8 cellular contexts compared by ENCODE assay signal in the genomic region with DNA sequence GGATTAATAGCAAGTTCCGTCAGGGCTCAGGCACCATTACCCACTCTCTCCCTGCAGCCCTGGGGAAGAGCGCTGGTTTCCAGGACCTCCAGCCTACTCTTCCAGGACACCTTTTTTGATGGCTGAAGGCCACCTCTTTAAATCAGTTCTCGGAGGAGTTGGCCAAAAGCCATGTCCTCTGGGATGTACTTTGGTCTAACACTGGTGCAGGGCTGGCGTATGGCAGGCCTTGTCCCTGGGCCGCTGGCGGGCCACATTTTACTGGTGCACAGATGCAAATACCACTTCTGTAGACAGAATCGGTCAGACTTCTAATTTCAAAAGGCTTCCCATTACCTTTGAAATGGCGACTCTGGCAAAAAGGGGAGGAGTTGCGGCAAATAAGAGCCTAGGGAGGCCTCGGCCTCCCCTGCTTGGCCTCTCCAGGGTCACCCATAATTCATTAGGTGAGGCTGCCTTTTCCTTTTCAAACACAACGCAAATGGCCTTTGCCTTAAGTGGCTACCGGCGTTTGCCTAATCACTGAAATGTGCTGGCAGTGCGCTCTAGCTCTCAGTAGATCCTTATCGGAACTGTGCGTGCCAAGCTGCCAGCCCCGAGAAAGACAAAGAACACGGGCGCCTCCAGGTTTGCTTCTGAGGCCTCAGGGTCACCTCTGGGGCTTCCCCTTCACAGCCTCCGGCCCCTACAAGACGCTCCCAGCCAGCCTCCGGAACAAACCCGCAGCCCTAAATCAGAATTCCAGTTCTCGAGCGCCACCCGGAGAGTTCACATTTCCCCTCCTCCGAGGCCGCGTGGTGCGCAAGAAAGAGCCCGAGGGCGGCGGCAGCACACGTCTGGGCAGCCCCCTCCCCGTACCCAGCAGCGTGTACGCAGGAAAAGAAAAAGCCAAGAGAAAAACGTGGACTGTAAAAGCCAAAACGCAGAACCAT.
A peak's percentile ranks its signal among the peaks of the same experiment; 100 is the strongest.
DNase-seq lines count a peak whose midpoint lies in the region; ATAC-seq and TF ChIP-seq lines count a peak whose summit lies in the region.

No MANE protein-coding gene starts in this region.

- TF ChIP-seq POLR2A in adrenal gland (IDR thresholded peaks at IDR 0.05), result peak; percentile 29 to 48

- 14 to 22% (median 18%) methylated on average over 14 to 39 of the region's 39 CpGs for WGBS in adrenal gland, 4 donors

- H3K27me3 ChIP-seq in cardiac muscle cell (no peaks in the 10 kb centered on the region), adrenal gland (peaks cover 16% of the 10 kb centered on the region), left lung (peaks cover 0 to 35% of the 10 kb centered on the region in 2 donors)

- H3K4me3 ChIP-seq in cardiac muscle cell, result no peak overlapping the region
- H3K4me3 ChIP-seq in adrenal gland, result peak overlapping the region in 1 of 4 donors; percentile 67
- peak overlapping the region in 1 of 2 donors; percentile 49 for H3K4me3 ChIP-seq in left lung

- DNase-seq in cardiac muscle cell (ENCODE audit: low read depth in 1 of 2, low spot score in 1 of 2) (peak; percentile 39 to 59), cardiac septum (ENCODE audit: low spot score) (no peak), SK-N-DZ (ENCODE audit: low spot score) (peak; percentile 56), adrenal gland (peak; percentile 60 to 88 (median 78)), left lung (peak; percentile 65 to 81), HuH-7 (ENCODE audit: low spot score) (no peak)
- DNase-seq in stimulated activated CD8-positive, alpha-beta memory T cell treated with anti-CD3 and anti-CD28 coated beads, Interleukin-7, amount 100 ng/mL, for 48 hours (ENCODE audit: extremely low read depth in 1 of 2, low read depth in 1 of 2), result peak; percentile 52 to 74

- peaks cover 26% of the 10 kb centered on the region for H3K4me1 ChIP-seq in cardiac muscle cell (ENCODE audit: low read depth)
- H3K4me1 ChIP-seq in adrenal gland (replicated peaks in 1 of 2), result peaks cover 20 to 30% of the 10 kb centered on the region in 2 donors
- H3K4me1 ChIP-seq in left lung, result peaks cover 6 to 39% of the 10 kb centered on the region in 2 donors

- H3K36me3 ChIP-seq in cardiac muscle cell, result no peaks in the 10 kb centered on the region
- H3K36me3 ChIP-seq in adrenal gland (replicated peaks in 1 of 2), result no peaks in the 10 kb centered on the region
- no peaks in the 10 kb centered on the region for H3K36me3 ChIP-seq in left lung

- ATAC-seq in left lung, result peak; percentile 5
- no peak for ATAC-seq in HG02840 (IDR thresholded peaks at IDR 0.05; ENCODE audit: low FRiP score, unreplicated experiment)

- no peaks in the 10 kb centered on the region for H3K9me3 ChIP-seq in cardiac muscle cell (ENCODE audit: low read depth)
- no peaks in the 10 kb centered on the region for H3K9me3 ChIP-seq in adrenal gland (replicated peaks in 1 of 3)
- no peaks in the 10 kb centered on the region for H3K9me3 ChIP-seq in left lung

- intact Hi-C loops in cardiac septum (cut with DNase I), result loop anchor here (2.0 to 5.0 kb wide), 2 partner anchors 75 to 357 kb away; no protein-coding TSS in a partner anchor
- intact Hi-C loops in adrenal gland (cut with DNase I), result loop anchor here (5.0 to 10.0 kb wide), 5 partner anchors 72 to 359 kb away; no protein-coding TSS in a partner anchor
- intact Hi-C loops in left lung (cut with DNase I), result loop anchor here in 1 of 2 donors (10.0 kb wide), 1 partner anchor 159 kb away; no protein-coding TSS in a partner anchor

- TF ChIP-seq CTCF in cardiac muscle cell (IDR thresholded peaks at IDR 0.05; ENCODE audit: low read depth, low read length) (peak; percentile 4), adrenal gland (IDR thresholded peaks at IDR 0.05) (peak in 1 of 6 experiments; percentile 5), left lung (IDR thresholded peaks at IDR 0.05) (no peak)

- peak overlapping the region; percentile 85 for H3K27ac ChIP-seq in cardiac muscle cell
- peak overlapping the region; percentile 91 to 99 (median 95) for H3K27ac ChIP-seq in adrenal gland
- H3K27ac ChIP-seq in left lung, result peak overlapping the region; percentile 91 to 98

Comparison
In these comparisons a context has a peak if more than half of its experiments do, and no peak if none do; other contexts are left out.
1. DNase-seq: peak in cardiac muscle cell (2 of 2), SK-N-DZ (single experiment), adrenal gland (7 of 7), left lung (2 of 2) and stimulated activated CD8-positive, alpha-beta memory T cell treated with anti-CD3 and anti-CD28 coated beads, Interleukin-7, amount 100 ng/mL, for 48 hours (2 of 2); none in cardiac septum (single experiment) and HuH-7 (single experiment).
2. Peak in every context shown above with its lines, with median percentiles within 50 percentile points of each other: H3K27ac ChIP-seq.